ENCODE assay signal across 7 cellular contexts in genomic region chr6:122280105-122281021, GRCh38.
DNase-seq lines count a peak whose midpoint lies in the region; ATAC-seq and TF ChIP-seq lines count a peak whose summit lies in the region.
"Not testable (repeated sequence)": the region's sequence is repeated elsewhere in the genome, so short reads cannot be mapped to it uniquely, and the experiment has no call there.

No MANE protein-coding gene starts in this region.

- H2AFZ ChIP-seq in trophoblast cell (ENCODE audit: insufficient read depth, low read length, poor library complexity) = not testable (repeated sequence)

- H3K9me3 ChIP-seq in RWPE2 (ENCODE audit: severe bottlenecking); trophoblast cell (ENCODE audit: insufficient read depth, low read depth, low read length): not testable (repeated sequence)

- H3K4me2 ChIP-seq in trophoblast cell (ENCODE audit: low read length) = not testable (repeated sequence)

- not testable (repeated sequence) for H3K4me3 ChIP-seq in RWPE2 (ENCODE audit: severe bottlenecking); trophoblast cell (ENCODE audit: low read depth, low read length)
- peak overlapping the region; percentile 61 for H3K4me3 ChIP-seq in fibroblast of villous mesenchyme (ENCODE audit: low read depth, low read length)

- not testable (repeated sequence) for H4K91ac ChIP-seq in trophoblast cell (ENCODE audit: low read depth, low read length)

- not testable (repeated sequence) for ATAC-seq in RWPE2 (ENCODE audit: low read depth); WTC11; left lobe of liver

- not testable (repeated sequence) for H2AK5ac ChIP-seq in trophoblast cell (ENCODE audit: low read length)

- H3K9ac ChIP-seq in trophoblast cell (ENCODE audit: low read length) = not testable (repeated sequence)

- not testable (repeated sequence) for H3K4me1 ChIP-seq in RWPE2 (ENCODE audit: insufficient read depth, poor library complexity, severe bottlenecking); trophoblast cell (ENCODE audit: control insufficient read depth in 1 of 2, insufficient read depth in 2 of 2, low read length in 2 of 2)

- no CpG with 5 or more reads among the region's 52 CpGs for WGBS in trophoblast cell (ENCODE audit: extremely low coverage, insufficient coverage, insufficient read length)

- H3K36me3 ChIP-seq in RWPE2 (ENCODE audit: low read depth); trophoblast cell (ENCODE audit: control insufficient read depth in 1 of 2, insufficient read depth in 2 of 2, low read length in 2 of 2): not testable (repeated sequence)

- not testable (repeated sequence) for H4K8ac ChIP-seq in trophoblast cell (ENCODE audit: low read depth, low read length)

- not testable (repeated sequence) for H4K12ac ChIP-seq in trophoblast cell (ENCODE audit: low read depth, low read length)

- not testable (repeated sequence) for H2BK12ac ChIP-seq in trophoblast cell (ENCODE audit: low read length)

- CTCF ChIA-PET in WTC11 (lab: Charles Lee) = not testable (repeated sequence)

- H3K27ac Mint-ChIP-seq in WTC11 = not testable (repeated sequence)

- not testable (repeated sequence) for H2BK120ac ChIP-seq in trophoblast cell (ENCODE audit: insufficient read depth, low read length, poor library complexity)

- H3K36me3 Mint-ChIP-seq in WTC11 = not testable (repeated sequence)

- H3K27me3 ChIP-seq in RWPE2 (ENCODE audit: insufficient read depth, poor library complexity, severe bottlenecking); trophoblast cell (ENCODE audit: insufficient read depth, low read length): not testable (repeated sequence)

- not testable (repeated sequence) for H3K14ac ChIP-seq in trophoblast cell (ENCODE audit: low read length)

- not testable (repeated sequence) for H3K79me2 ChIP-seq in trophoblast cell (ENCODE audit: control insufficient read depth, insufficient read depth, low read length, poor library complexity)

- not testable (repeated sequence) for H3K18ac ChIP-seq in trophoblast cell (ENCODE audit: low read length)

- H3K4me3 Mint-ChIP-seq in WTC11 = not testable (repeated sequence)

- not testable (repeated sequence) for H2BK5ac ChIP-seq in trophoblast cell (ENCODE audit: low read depth, low read length, poor library complexity)

- not testable (repeated sequence) for H3K27ac ChIP-seq in RWPE2 (ENCODE audit: poor library complexity, severe bottlenecking); trophoblast cell (ENCODE audit: low read depth, low read length)

- TF ChIP-seq CTCF in RWPE2 (IDR thresholded peaks at IDR 0.05; ENCODE audit: poor library complexity, severe bottlenecking); WTC11 (IDR thresholded peaks at IDR 0.05); fibroblast of villous mesenchyme (IDR thresholded peaks at IDR 0.05; ENCODE audit: insufficient read depth, low read depth, low read length): not testable (repeated sequence)

- not testable (repeated sequence) for H3K4ac ChIP-seq in trophoblast cell (ENCODE audit: low read depth, low read length)

- not testable (repeated sequence) for H3K27me3 Mint-ChIP-seq in WTC11 (ENCODE audit: low read depth)

- H3K4me1 Mint-ChIP-seq in WTC11 = not testable (repeated sequence)

- POLR2A ChIA-PET in WTC11 (lab: Charles Lee) = not testable (repeated sequence)

- H3K9me3 Mint-ChIP-seq in WTC11 = peaks cover 11% of the 10 kb centered on the region; the same call in 1 of the 2 replicates

- DNase-seq in HuH-7 (ENCODE audit: low spot score) (peak; percentile 2), NCI-H510A (lab: John Stamatoyannopoulos, UW) (peak; percentile 24), RWPE2 (ENCODE audit: low spot score) (peak; percentile 38), WTC11 (ENCODE audit: low spot score) (peak; percentile 12), fibroblast of villous mesenchyme (ENCODE audit: low read depth) (peak; percentile 7), left lobe of liver (ENCODE audit: low spot score) (peak; percentile 39), trophoblast cell (peak; percentile 2 to 30)

- not testable (repeated sequence) for H3K23ac ChIP-seq in trophoblast cell (ENCODE audit: low read length)

- H3K79me1 ChIP-seq in trophoblast cell (ENCODE audit: low read length) = not testable (repeated sequence)
